10 cellular contexts compared by ENCODE assay signal in the genomic region with DNA sequence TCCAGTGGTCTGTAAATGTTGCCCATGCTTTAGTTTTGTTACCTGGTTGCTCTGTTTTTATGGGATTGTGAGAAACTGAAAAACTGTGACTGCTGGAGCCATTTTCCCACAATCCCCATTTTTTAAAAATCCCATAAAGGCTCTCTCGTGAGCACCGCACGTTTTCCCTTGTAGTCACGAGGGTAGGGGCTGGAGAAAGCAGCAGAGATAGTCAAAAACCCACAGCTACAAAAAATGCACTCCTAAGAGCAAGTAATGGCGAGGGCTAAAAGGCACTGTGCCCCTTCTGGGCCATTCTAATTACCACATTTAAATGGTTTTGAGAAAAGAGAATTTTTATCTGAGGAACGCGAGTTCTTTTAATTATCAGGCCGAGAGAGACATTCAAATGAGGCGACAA. TPM values are rescaled to one million over a fixed set of nuclear protein-coding genes. Genes with fewer than 3 reads are reported as not detected.
DNase-seq lines count a peak whose midpoint lies in the region; ATAC-seq and TF ChIP-seq lines count a peak whose summit lies in the region.
"Had no signal": no experiment of that assay in that cellular context is flagged by ENCODE, and none has a peak within 500 bp of the region (broad histone marks: within the 10 kb centered on the region; RNA-seq: fewer than 3 reads in every experiment).

No MANE protein-coding gene starts in this region.

- peaks cover 1% of the 10 kb centered on the region for H3K27me3 Mint-ChIP-seq in activated naive CD8-positive, alpha-beta T cell treated with anti-CD3 and anti-CD28 coated beads, Interleukin-2, amount 50 U/mL, for 24 hours

- TF ChIP-seq RAD21 in HCT116 (IDR thresholded peaks at IDR 0.05; ENCODE audit: low read depth): no peak

- no peak for TF ChIP-seq POLR2A in HCT116 (IDR thresholded peaks at IDR 0.05; ENCODE audit: borderline replicate concordance, extremely low read depth, insufficient read depth, insufficient read length)

- no peaks in the 10 kb centered on the region for H4K20me1 ChIP-seq in HCT116 (ENCODE audit: insufficient read depth)

- POLR2A ChIA-PET in HCT116 (lab: Charles Lee): no interaction called here

- peak overlapping the region; percentile 90; the same call in 1 of the 2 replicates for H3K27ac ChIP-seq in 22Rv1
- peak overlapping the region; percentile 94 for H3K27ac ChIP-seq in HCT116 (ENCODE audit: low read depth, low read length)
- H3K27ac ChIP-seq in mesodermal cell (ENCODE audit: low read depth, low read length, severe bottlenecking): no peak overlapping the region

- H3K4me3 ChIP-seq in HCT116 (replicated peaks in 1 of 2; ENCODE audit: low read depth in 1 of 2, low read length in 2 of 2) (peak overlapping the region; percentile 87 to 88), mesodermal cell (ENCODE audit: extremely low read depth, insufficient read depth, low read length, poor library complexity, severe bottlenecking) (peak overlapping the region; percentile 65)

- H3K27ac Mint-ChIP-seq in activated naive CD8-positive, alpha-beta T cell treated with anti-CD3 and anti-CD28 coated beads, Interleukin-2, amount 50 U/mL, for 24 hours: peak overlapping the region; percentile 99

- TF ChIP-seq CTCF in 22Rv1 (IDR thresholded peaks at IDR 0.05) (no peak), HCT116 (IDR thresholded peaks at IDR 0.05 in 2 of 3, conservative IDR thresholded peaks at IDR 0.05 in 1 of 3; ENCODE audit: borderline replicate concordance in 1 of 3, insufficient read depth in 1 of 3, low read depth in 2 of 3, low read length in 2 of 3) (no peak), omental fat pad (IDR thresholded peaks at IDR 0.05) (no peak)

- RAD21 ChIA-PET in HCT116 (lab: Charles Lee; ENCODE audit: low non-redundant PET in 1 of 2, low total read pairs in 2 of 2, uncharacterized antibody in 2 of 2, unreplicated experiment in 2 of 2): no interaction called here

- DNase-seq in HCT116 (ENCODE audit: low read depth, low spot score) (no peak), omental fat pad (ENCODE audit: low spot score) (no peak), NCI-H510A (lab: John Stamatoyannopoulos, UW) (no peak), HPDE6-E6E7 (ENCODE audit: extremely low spot score) (no peak), NCI-H82 (lab: John Stamatoyannopoulos, UW) (no peak)
- DNase-seq in activated naive CD8-positive, alpha-beta T cell treated with anti-CD3 and anti-CD28 coated beads, Interleukin-2, amount 50 U/mL, for 24 hours: no peak
- DNase-seq: activated CD8-positive, alpha-beta memory T cell treated with anti-CD3 and anti-CD28 coated beads, Interleukin-2, amount 50 U/mL, for 48 hours; foreskin fibroblast had no signal

- intact Hi-C loops in HCT116 (cut with micrococcal nuclease): loop anchor here (2.0 to 5.0 kb wide), 3 partner anchors 287 to 429 kb away; a partner anchor contains a TSS

- peaks cover 50% of the 10 kb centered on the region for H3K4me1 Mint-ChIP-seq in activated naive CD8-positive, alpha-beta T cell treated with anti-CD3 and anti-CD28 coated beads, Interleukin-2, amount 50 U/mL, for 24 hours

- WGBS in mesodermal cell (ENCODE audit: insufficient coverage in 2 of 2), 2 experiments: 95 to 97% methylated on average over 4 of the region's 9 CpGs

- H3K9me2 ChIP-seq in HCT116 (ENCODE audit: insufficient read depth): no peaks in the 10 kb centered on the region

- peaks cover 35% of the 10 kb centered on the region for H3K36me3 Mint-ChIP-seq in activated naive CD8-positive, alpha-beta T cell treated with anti-CD3 and anti-CD28 coated beads, Interleukin-2, amount 50 U/mL, for 24 hours (ENCODE audit: low read depth)

- BruUV-seq in HCT116 (replicated peaks; lab: Mats Ljungman, UMichigan): TSS peak; percentile 65

- H3K4me1 ChIP-seq in HCT116 (ENCODE audit: control insufficient read depth in 1 of 2, insufficient read depth in 2 of 2, low read length in 2 of 2) (peaks cover 11 to 21% of the 10 kb centered on the region in 2 experiments; a peak in 3 of 4 replicates), mesodermal cell (ENCODE audit: control insufficient read depth, insufficient read depth, low read length, poor library complexity, severe bottlenecking) (peaks cover 24% of the 10 kb centered on the region)

- CTCF ChIA-PET in HCT116 (lab: Charles Lee): no interaction called here

- H3K4me3 Mint-ChIP-seq in activated naive CD8-positive, alpha-beta T cell treated with anti-CD3 and anti-CD28 coated beads, Interleukin-2, amount 50 U/mL, for 24 hours: peak overlapping the region; percentile 88

- H3K27me3 ChIP-seq in HCT116 (ENCODE audit: insufficient read depth, low read length): no peaks in the 10 kb centered on the region

- H3K9me3 Mint-ChIP-seq in activated naive CD8-positive, alpha-beta T cell treated with anti-CD3 and anti-CD28 coated beads, Interleukin-2, amount 50 U/mL, for 24 hours: no peaks in the 10 kb centered on the region

- no peak for ATAC-seq in HCT116
- no peak for ATAC-seq in activated naive CD8-positive, alpha-beta T cell treated with anti-CD3 and anti-CD28 coated beads, Interleukin-2, amount 50 U/mL, for 24 hours
- no peak for ATAC-seq in omental fat pad (ENCODE audit: low FRiP score)

- H3K4me2 ChIP-seq in HCT116 (ENCODE audit: low read length): peak overlapping the region; percentile 86

- H3K9me3 ChIP-seq in HCT116 (ENCODE audit: control insufficient read depth in 1 of 2, insufficient read depth in 1 of 2, low read depth in 1 of 2, low read length in 2 of 2) (no peaks in the 10 kb centered on the region), mesodermal cell (ENCODE audit: control insufficient read depth, low read length) (no peaks in the 10 kb centered on the region)

- H3K36me3 ChIP-seq in HCT116 (ENCODE audit: control insufficient read depth in 1 of 2, insufficient read depth in 2 of 2, low read length in 2 of 2) (0 out of 4 replicates have a peak, but pooled peaks cover 0 to 3% of the 10 kb centered on the region in 2 experiments), mesodermal cell (ENCODE audit: control insufficient read depth, insufficient read depth, low read length) (peaks cover 30% of the 10 kb centered on the region)

- peak overlapping the region; percentile 82 for H3K9ac ChIP-seq in HCT116 (ENCODE audit: low read length)

- H3K79me2 ChIP-seq in HCT116 (ENCODE audit: insufficient read depth, low read length): peaks cover 47% of the 10 kb centered on the region

- H2AFZ ChIP-seq in HCT116 (ENCODE audit: low read depth, low read length, poor library complexity, severe bottlenecking): no peak overlapping the region

TF ChIP-seq in HCT116, 20 proteins besides CTCF, POLR2A, EP300 and RAD21:
- TF ChIP-seq ZNF274 (IDR thresholded peaks at IDR 0.05; ENCODE audit: low read depth, low read length): no peak
- TF ChIP-seq SP1 (IDR thresholded peaks at IDR 0.05; ENCODE audit: low read depth): no peak
- TF ChIP-seq, protein P1, sequence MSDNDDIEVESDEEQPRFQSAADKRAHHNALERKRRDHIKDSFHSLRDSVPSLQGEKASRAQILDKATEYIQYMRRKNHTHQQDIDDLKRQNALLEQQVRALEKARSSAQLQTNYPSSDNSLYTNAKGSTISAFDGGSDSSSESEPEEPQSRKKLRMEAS (IDR thresholded peaks at IDR 0.05): no peak
- TF ChIP-seq CEBPB (IDR thresholded peaks at IDR 0.05; ENCODE audit: low read depth): no peak
- TF ChIP-seq, protein P2, sequence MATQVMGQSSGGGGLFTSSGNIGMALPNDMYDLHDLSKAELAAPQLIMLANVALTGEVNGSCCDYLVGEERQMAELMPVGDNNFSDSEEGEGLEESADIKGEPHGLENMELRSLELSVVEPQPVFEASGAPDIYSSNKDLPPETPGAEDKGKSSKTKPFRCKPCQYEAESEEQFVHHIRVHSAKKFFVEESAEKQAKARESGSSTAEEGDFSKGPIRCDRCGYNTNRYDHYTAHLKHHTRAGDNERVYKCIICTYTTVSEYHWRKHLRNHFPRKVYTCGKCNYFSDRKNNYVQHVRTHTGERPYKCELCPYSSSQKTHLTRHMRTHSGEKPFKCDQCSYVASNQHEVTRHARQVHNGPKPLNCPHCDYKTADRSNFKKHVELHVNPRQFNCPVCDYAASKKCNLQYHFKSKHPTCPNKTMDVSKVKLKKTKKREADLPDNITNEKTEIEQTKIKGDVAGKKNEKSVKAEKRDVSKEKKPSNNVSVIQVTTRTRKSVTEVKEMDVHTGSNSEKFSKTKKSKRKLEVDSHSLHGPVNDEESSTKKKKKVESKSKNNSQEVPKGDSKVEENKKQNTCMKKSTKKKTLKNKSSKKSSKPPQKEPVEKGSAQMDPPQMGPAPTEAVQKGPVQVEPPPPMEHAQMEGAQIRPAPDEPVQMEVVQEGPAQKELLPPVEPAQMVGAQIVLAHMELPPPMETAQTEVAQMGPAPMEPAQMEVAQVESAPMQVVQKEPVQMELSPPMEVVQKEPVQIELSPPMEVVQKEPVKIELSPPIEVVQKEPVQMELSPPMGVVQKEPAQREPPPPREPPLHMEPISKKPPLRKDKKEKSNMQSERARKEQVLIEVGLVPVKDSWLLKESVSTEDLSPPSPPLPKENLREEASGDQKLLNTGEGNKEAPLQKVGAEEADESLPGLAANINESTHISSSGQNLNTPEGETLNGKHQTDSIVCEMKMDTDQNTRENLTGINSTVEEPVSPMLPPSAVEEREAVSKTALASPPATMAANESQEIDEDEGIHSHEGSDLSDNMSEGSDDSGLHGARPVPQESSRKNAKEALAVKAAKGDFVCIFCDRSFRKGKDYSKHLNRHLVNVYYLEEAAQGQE (IDR thresholded peaks at IDR 0.05; ENCODE audit: low read depth): no peak
- TF ChIP-seq TCF7L2 (IDR thresholded peaks at IDR 0.05; ENCODE audit: borderline replicate concordance, extremely low read depth, insufficient read depth, insufficient read length): no peak
- TF ChIP-seq EGR1 (IDR thresholded peaks at IDR 0.05; ENCODE audit: low read depth): no peak
- no peak for TF ChIP-seq EZH2phosphoT487 (IDR thresholded peaks at IDR 0.05; ENCODE audit: borderline replicate concordance)

RNA-seq across cellular contexts. Expression of a gene that starts 1.8 kb away (rescaled TPM):
- 24.9 TPM for total RNA-seq in HCT116 (2021; ENCODE audit: unreplicated experiment)
- 14.8 and 17.3 TPM in 2 replicates for polyA plus RNA-seq in HCT116 (2012)
- 20.6 TPM for polyA plus RNA-seq in mesodermal cell (2013, experiment 1 of 2)
- 16.2 TPM for polyA plus RNA-seq in mesodermal cell (2013, experiment 2 of 2)
- total RNA-seq in omental fat pad: 10 to 100 TPM; 11.8 to 25.2 (median 16.0) TPM
